In genomic region chr1:28470146-28470545, GRCh38 we compare ENCODE assay signal across 19 cellular contexts.
"Had no signal": no experiment of that assay in that cellular context is flagged by ENCODE, and none has a peak within 500 bp of the region (broad histone marks: within the 10 kb centered on the region; RNA-seq: fewer than 3 reads in every experiment).

No MANE protein-coding gene starts in this region.

- ATAC-seq: gastrocnemius medialis; left colon; mucosa of descending colon; naive thymus-derived CD8-positive, alpha-beta T cell; stimulated activated naive B cell treated with anti-CD40 and anti-IgM and Interleukin-4, amounts not matched to agents 10 μg/mL and 1 μg/mL and 100 μg/mL, for 72 hours; stimulated activated naive CD8-positive, alpha-beta T cell treated with anti-CD3 and anti-CD28 coated beads, Interleukin-15, amount 100 ng/mL, for 72 hours; upper lobe of right lung had no signal

- FAIRE-seq: endometrium had no signal

- H3K27ac Mint-ChIP-seq: stimulated activated naive B cell treated with anti-CD40 and anti-IgM and Interleukin-4, amounts not matched to agents 10 μg/mL and 1 μg/mL and 100 μg/mL, for 72 hours had no signal

- H3K27me3 ChIP-seq: esophagus muscularis mucosa, gastrocnemius medialis, sigmoid colon, testis, tibial nerve, upper lobe of right lung, vagina had no signal

- H3K27me3 Mint-ChIP-seq: naive thymus-derived CD8-positive, alpha-beta T cell; stimulated activated naive B cell treated with anti-CD40 and anti-IgM and Interleukin-4, amounts not matched to agents 10 μg/mL and 1 μg/mL and 100 μg/mL, for 72 hours; stimulated activated naive CD8-positive, alpha-beta T cell treated with anti-CD3 and anti-CD28 coated beads, Interleukin-15, amount 100 ng/mL, for 72 hours had no signal

- H3K9me3 ChIP-seq: esophagus muscularis mucosa, gastrocnemius medialis, mucosa of descending colon, sigmoid colon, testis, tibial nerve, upper lobe of right lung, vagina had no signal

- H3K27ac ChIP-seq: epithelial cell of prostate, esophagus muscularis mucosa, gastrocnemius medialis, sigmoid colon, skin epidermis, testis, tibial nerve, upper lobe of right lung, vagina had no signal

- DNase-seq: effector memory CD4-positive, alpha-beta T cell; gastrocnemius medialis; left colon; mucosa of descending colon; naive thymus-derived CD8-positive, alpha-beta T cell; posterior cingulate gyrus; sigmoid colon; stimulated activated CD4-positive, alpha-beta T cell treated with anti-CD3 and anti-CD28 coated beads, Interleukin-2, amount 100 ng/mL, for 24 hours; stimulated activated CD4-positive, alpha-beta T cell treated with anti-CD3 and anti-CD28 coated beads, Interleukin-4, amount 100 ng/mL, for 4 hours; stimulated activated naive B cell treated with anti-CD40 and anti-IgM and Interleukin-4, amounts not matched to agents 10 μg/mL and 1 μg/mL and 100 μg/mL, for 72 hours; stimulated activated naive CD8-positive, alpha-beta T cell treated with anti-CD3 and anti-CD28 coated beads, Interleukin-15, amount 100 ng/mL, for 72 hours; testis; upper lobe of right lung had no signal

- H3K4me1 ChIP-seq: gastrocnemius medialis, sigmoid colon, testis, tibial nerve, upper lobe of right lung, vagina had no signal

- H3K4me3 ChIP-seq: esophagus muscularis mucosa, gastrocnemius medialis, mucosa of descending colon, sigmoid colon, skin epidermis, testis, tibial nerve, upper lobe of right lung, vagina had no signal

- H3K9me3 Mint-ChIP-seq: naive thymus-derived CD8-positive, alpha-beta T cell; stimulated activated naive B cell treated with anti-CD40 and anti-IgM and Interleukin-4, amounts not matched to agents 10 μg/mL and 1 μg/mL and 100 μg/mL, for 72 hours; stimulated activated naive CD8-positive, alpha-beta T cell treated with anti-CD3 and anti-CD28 coated beads, Interleukin-15, amount 100 ng/mL, for 72 hours had no signal

- H3K4me3 Mint-ChIP-seq: naive thymus-derived CD8-positive, alpha-beta T cell; stimulated activated naive B cell treated with anti-CD40 and anti-IgM and Interleukin-4, amounts not matched to agents 10 μg/mL and 1 μg/mL and 100 μg/mL, for 72 hours; stimulated activated naive CD8-positive, alpha-beta T cell treated with anti-CD3 and anti-CD28 coated beads, Interleukin-15, amount 100 ng/mL, for 72 hours had no signal
